Comparison of ENCODE assay signal across 34 cellular contexts in genomic region chr18:22663378-22663777, GRCh38.
"Had no signal": no experiment of that assay in that cellular context is flagged by ENCODE, and none has a peak within 500 bp of the region (broad histone marks: within the 10 kb centered on the region; RNA-seq: fewer than 3 reads in every experiment).

No MANE protein-coding gene starts in this region.

- DNase-seq: Karpas-422, Kasumi-1, MG63, MM.1S, MV-4-11, NCI-H1048, NCI-H1092, NCI-H1092 treated with DMSO at 0.1 percent for 48 hours, NCI-H1105, NCI-H1105 treated with DMSO at 0.1 percent for 48 hours, NCI-H1417, NCI-H1417 treated with DMSO at 0.1 percent for 48 hours, NCI-H1436, NCI-H1436 treated with DMSO at 0.1 percent for 48 hours, NCI-H146, NCI-H1694, NCI-H1694 treated with DMSO at 0.1 percent for 48 hours, NCI-H187, NCI-H187 treated with DMSO at 0.1 percent for 48 hours, NCI-H1930, NCI-H2029, NCI-H2029 treated with DMSO at 0.1 percent for 48 hours, NCI-H2081, NCI-H2081 treated with DMSO at 0.1 percent for 48 hours, NCI-H2107, NCI-H2171, NCI-H2171 treated with DMSO at 0.1 percent for 48 hours, NCI-H2227 treated with DMSO at 0.1 percent for 48 hours, NCI-H226, NCI-H345, NCI-H446, NCI-H446 treated with DMSO at 0.1 percent for 48 hours, NCI-H510A, NCI-H510A treated with DMSO at 0.1 percent for 48 hours had no signal

- H3K4me3 ChIP-seq: MG63 had no signal

- H3K27me3 ChIP-seq: MG63 had no signal

- H3K36me3 ChIP-seq: MG63 had no signal
